ENCODE assay signal across 1 cellular context in genomic region chr3:152413244-152413643, GRCh38.
TF ChIP-seq lines count a peak whose summit lies in the region.

No MANE protein-coding gene starts in this region.

TF ChIP-seq in IMR-90, 13 proteins besides CTCF, POLR2A, EP300 and RAD21 (continued from another document):
- TF ChIP-seq ELK1 (IDR thresholded peaks at IDR 0.05; ENCODE audit: borderline replicate concordance, low read depth, low read length) (no peak), RCOR1 (IDR thresholded peaks at IDR 0.05; ENCODE audit: insufficient replicate concordance, low read length) (no peak), SMC3 (IDR thresholded peaks at IDR 0.05; ENCODE audit: low read depth, low read length) (no peak), RFX5 (IDR thresholded peaks at IDR 0.05; ENCODE audit: low read depth, low read length) (no peak), MXI1 (IDR thresholded peaks at IDR 0.05; ENCODE audit: borderline replicate concordance, low read depth, low read length) (no peak), USF2 (IDR thresholded peaks at IDR 0.05; ENCODE audit: low read depth, low read length) (no peak), CEBPB (IDR thresholded peaks at IDR 0.05; ENCODE audit: low read depth, low read length) (no peak), CHD1 (IDR thresholded peaks at IDR 0.05; ENCODE audit: low read depth, low read length) (no peak), NFE2L2 (IDR thresholded peaks at IDR 0.05; ENCODE audit: low read depth, low read length) (no peak), BHLHE40 (IDR thresholded peaks at IDR 0.05; ENCODE audit: low read depth, low read length) (no peak)
